In genomic region chr12:121334513-121335343, GRCh38 we compare ENCODE assay signal across 9 cellular contexts. TPM values are rescaled to one million over a fixed set of nuclear protein-coding genes. Genes with fewer than 3 reads are reported as not detected.
DNase-seq lines count a peak whose midpoint lies in the region; ATAC-seq, FAIRE-seq and TF ChIP-seq lines count a peak whose summit lies in the region.
"Had no signal": no experiment of that assay in that cellular context is flagged by ENCODE, and none has a peak within 500 bp of the region (broad histone marks: within the 10 kb centered on the region; RNA-seq: fewer than 3 reads in every experiment).

No MANE protein-coding gene starts in this region.

- no peak overlapping the region for H3K4me2 ChIP-seq in DND-41 (ENCODE audit: insufficient read depth, low read length)
- no peak overlapping the region for H3K4me2 ChIP-seq in GM12878 (ENCODE audit: control insufficient read depth, insufficient read depth)

- BruUV-seq in GM12878 (replicated peaks; lab: Mats Ljungman, UMichigan), result no TSS peak

- H3K9me3 ChIP-seq in DND-41 (ENCODE audit: insufficient read depth, low read length, severe bottlenecking), result no peaks in the 10 kb centered on the region
- H3K9me3 ChIP-seq in GM12878 (replicated peaks; ENCODE audit: control insufficient read depth, insufficient read depth, low read length), result no peaks in the 10 kb centered on the region

- H3K27me3 ChIP-seq in DND-41 (ENCODE audit: insufficient read depth, low read length, poor library complexity) (no peaks in the 10 kb centered on the region), GM12878 (replicated peaks in 1 of 2; ENCODE audit: control insufficient read depth in 2 of 2, insufficient read depth in 2 of 2, low read length in 1 of 2) (no peaks in the 10 kb centered on the region)

- H3K27me3 Mint-ChIP-seq in stimulated activated memory B cell treated with anti-CD40 and anti-IgM and Interleukin-4, amounts not matched to agents 10 μg/mL and 1 μg/mL and 100 μg/mL, for 72 hours, result no peaks in the 10 kb centered on the region
- H3K27me3 Mint-ChIP-seq: activated naive CD4-positive, alpha-beta T cell treated with anti-CD3 and anti-CD28 coated beads, Interleukin-2, amount 50 U/mL, for 24 hours had no signal

- no peaks in the 10 kb centered on the region for H3K79me2 ChIP-seq in DND-41 (ENCODE audit: insufficient read depth, low read length)
- no peaks in the 10 kb centered on the region for H3K79me2 ChIP-seq in GM12878 (ENCODE audit: control insufficient read depth, insufficient read depth, low read length)

- peak; percentile 19 for DNase-seq in DND-41
- DNase-seq in HPDE6-E6E7 (ENCODE audit: extremely low spot score), result peak; percentile 40
- DNase-seq in NCI-H774 (lab: John Stamatoyannopoulos, UW), result peak; percentile 66
- DNase-seq in GM12878 (ENCODE audit: low read depth, low spot score), result peak; percentile 26
- DNase-seq in iPS-NIHi7 (ENCODE audit: extremely low spot score), result peak; percentile 73

- H3K4me3 Mint-ChIP-seq in stimulated activated memory B cell treated with anti-CD40 and anti-IgM and Interleukin-4, amounts not matched to agents 10 μg/mL and 1 μg/mL and 100 μg/mL, for 72 hours, result no peak overlapping the region
- H3K4me3 Mint-ChIP-seq: activated naive CD4-positive, alpha-beta T cell treated with anti-CD3 and anti-CD28 coated beads, Interleukin-2, amount 50 U/mL, for 24 hours had no signal

- H3K36me3 ChIP-seq in DND-41 (ENCODE audit: insufficient read depth, low read length) (peaks cover 90% of the 10 kb centered on the region), GM12878 (ENCODE audit: control insufficient read depth in 2 of 2, insufficient read depth in 2 of 2, low read length in 1 of 2) (peaks cover 11 to 28% of the 10 kb centered on the region in 2 experiments)

- in situ Hi-C loops in GM12878 (cut with MboI), result loop anchor here (25.0 kb wide), 1 partner anchor 103 kb away; no protein-coding TSS in a partner anchor

- RAD21 ChIA-PET in GM12878 (lab: Charles Lee; ENCODE audit: unreplicated experiment), result interaction anchor here (0.7 to 2.7 kb wide), 6 partner anchors 10 to 352 kb away, joined by 3 to 21 read pairs (median 6); partner anchors contain the start of gene RNF34

- POLR2A ChIA-PET in GM12878 (lab: Charles Lee), result interaction anchor here (1.0 to 1.4 kb wide), 2 partner anchors 65 to 66 kb away, joined by 3 read pairs; no protein-coding TSS in a partner anchor

- H3K9ac ChIP-seq in DND-41 (ENCODE audit: low read depth, low read length) (no peak overlapping the region), GM12878 (ENCODE audit: control insufficient read depth, insufficient read depth, low read length) (no peak overlapping the region)

- CTCF ChIA-PET in GM12878 (lab: Yijun Ruan, JAX), result interaction anchor here (0.6 to 6.6 kb wide), 37 partner anchors 11 to 435 kb away, joined by 3 to 90 read pairs (median 6); partner anchors contain the start of genes ANAPC5 and RNF34

- H2AFZ ChIP-seq in DND-41 (ENCODE audit: low read depth, low read length), result no peak overlapping the region
- H2AFZ ChIP-seq in GM12878 (ENCODE audit: control insufficient read depth, low read depth, low read length), result no peak overlapping the region

- FAIRE-seq in GM12878 (lab: Jason Lieb, UNC), result peak; percentile 96

- no peak for TF ChIP-seq EP300 in GM12878 (IDR thresholded peaks at IDR 0.05; ENCODE audit: borderline replicate concordance in 1 of 2, control insufficient read depth in 1 of 2, low read depth in 2 of 2, low read length in 2 of 2)

- peak; percentile 75 for TF ChIP-seq RAD21 in GM12878 (IDR thresholded peaks at IDR 0.05; ENCODE audit: insufficient read depth, low read depth, low read length)

- H3K27ac ChIP-seq in DND-41 (ENCODE audit: low read length) (no peak overlapping the region), GM12878 (ENCODE audit: control insufficient read depth, insufficient read depth) (no peak overlapping the region)

- TF ChIP-seq POLR2A in GM12878 (IDR thresholded peaks at IDR 0.05; ENCODE audit: low read depth, low read length), result no peak

- no peak overlapping the region for H3K27ac Mint-ChIP-seq in stimulated activated memory B cell treated with anti-CD40 and anti-IgM and Interleukin-4, amounts not matched to agents 10 μg/mL and 1 μg/mL and 100 μg/mL, for 72 hours
- H3K27ac Mint-ChIP-seq: activated naive CD4-positive, alpha-beta T cell treated with anti-CD3 and anti-CD28 coated beads, Interleukin-2, amount 50 U/mL, for 24 hours had no signal

- H4K20me1 ChIP-seq in DND-41 (ENCODE audit: insufficient read depth, low read length) (no peaks in the 10 kb centered on the region), GM12878 (ENCODE audit: control insufficient read depth, insufficient read depth) (no peaks in the 10 kb centered on the region)

- TF ChIP-seq CTCF in DND-41 (IDR thresholded peaks at IDR 0.05; ENCODE audit: borderline replicate concordance, extremely low read depth, low read length, poor library complexity, severe bottlenecking), result peak; percentile 91
- TF ChIP-seq CTCF in GM12878 (IDR thresholded peaks at IDR 0.05 in 2 of 3, conservative IDR thresholded peaks at IDR 0.05 in 1 of 3; ENCODE audit: control insufficient read depth in 2 of 3, extremely low read depth in 1 of 3, insufficient read depth in 1 of 3, low read depth in 3 of 3, low read length in 3 of 3), result peak; percentile 76 to 82 (median 82)

- no peaks in the 10 kb centered on the region for H3K9me3 Mint-ChIP-seq in stimulated activated memory B cell treated with anti-CD40 and anti-IgM and Interleukin-4, amounts not matched to agents 10 μg/mL and 1 μg/mL and 100 μg/mL, for 72 hours
- H3K9me3 Mint-ChIP-seq: activated naive CD4-positive, alpha-beta T cell treated with anti-CD3 and anti-CD28 coated beads, Interleukin-2, amount 50 U/mL, for 24 hours had no signal

- H3K4me1 ChIP-seq in DND-41 (ENCODE audit: insufficient read depth, low read length), result no peaks in the 10 kb centered on the region
- no peaks in the 10 kb centered on the region for H3K4me1 ChIP-seq in GM12878 (ENCODE audit: control insufficient read depth, insufficient read depth, low read length)

- intact Hi-C loops in GM12878 (cut with micrococcal nuclease; ENCODE audit: unreplicated experiment), result loop anchor here (1.0 to 5.0 kb wide), 3 partner anchors 68 to 348 kb away; partner anchors contain the start of gene RNF34

- SMC1A ChIA-PET in GM12878 (lab: Charles Lee; ENCODE audit: uncharacterized antibody, unreplicated experiment), result interaction anchor here (0.5 to 5.2 kb wide), 17 partner anchors 11 to 334 kb away, joined by 3 to 31 read pairs (median 4); no protein-coding TSS in a partner anchor

- ATAC-seq in DND-41 (ENCODE audit: insufficient read depth, low read depth) (peak; percentile 93), GM12878 (peak; percentile 95), HG03045 (IDR thresholded peaks at IDR 0.05; ENCODE audit: unreplicated experiment) (no peak), HG03135 (IDR thresholded peaks at IDR 0.05; ENCODE audit: unreplicated experiment) (no peak)
- peak; percentile 61 for ATAC-seq in stimulated activated memory B cell treated with anti-CD40 and anti-IgM and Interleukin-4, amounts not matched to agents 10 μg/mL and 1 μg/mL and 100 μg/mL, for 72 hours

- no peak overlapping the region for H3K4me3 ChIP-seq in DND-41 (ENCODE audit: low read depth in 1 of 2, low read length in 2 of 2)
- no peak overlapping the region for H3K4me3 ChIP-seq in GM12878

- WGBS in GM12878 (ENCODE audit: insufficient coverage, insufficient replicate concordance, low lambda C conversion rate, missing lambda C conversion rate), result 63% methylated on average over 8 of the region's 8 CpGs

- H3K4me1 Mint-ChIP-seq in stimulated activated memory B cell treated with anti-CD40 and anti-IgM and Interleukin-4, amounts not matched to agents 10 μg/mL and 1 μg/mL and 100 μg/mL, for 72 hours, result no peaks in the 10 kb centered on the region

- peaks cover 35% of the 10 kb centered on the region for H3K36me3 Mint-ChIP-seq in stimulated activated memory B cell treated with anti-CD40 and anti-IgM and Interleukin-4, amounts not matched to agents 10 μg/mL and 1 μg/mL and 100 μg/mL, for 72 hours

TF ChIP-seq in GM12878, 131 proteins besides CTCF, POLR2A, EP300 and RAD21 (continues in another document):
- no peak for TF ChIP-seq CEBPB (IDR thresholded peaks at IDR 0.05; ENCODE audit: borderline replicate concordance in 1 of 2, low read depth in 2 of 2, low read length in 2 of 2)

RNA-seq across cellular contexts. Expression of gene ANAPC5, which starts 17.5 kb away (rescaled TPM):
- total RNA-seq in GM12878 (2013; cell fraction: nucleolus; rRNA removed), result 563 and 606 TPM in 2 replicates
- total RNA-seq in GM12878 (2014; rRNA removed) (166 and 180 TPM in 2 replicates), GM12878 (2014; rRNA removed; fragmentation: Illumina TruSeq; extraction: Trizol) (139 and 144 TPM in 2 replicates), GM12878 (2021) (114 and 132 TPM in 2 replicates)
- 94.2 TPM for polyA plus RNA-seq in GM12878 (2011; ENCODE audit: low read depth)
- polyA plus RNA-seq in GM12878 (2011; rRNA removed) (205 and 226 TPM in 2 replicates), GM12878 (2014; fragmentation: Illumina TruSeq; extraction: Trizol) (167 and 199 TPM in 2 replicates), GM12878 (2014; fragmentation: Nextera tagmentation; extraction: Ambion mirVana) (100 to 1,000 TPM; 102 to 142 TPM), GM12878 (2014; rRNA removed) (165 TPM in 2 replicates), GM12878 (2016; fragmentation: Nextera tagmentation; extraction: Ambion mirVana) (100 to 1,000 TPM; 219 to 227 TPM)
- 179 and 212 TPM in 2 replicates for polyA plus RNA-seq in GM12878 (2011; cell fraction: cytosol; rRNA removed)
- 418 and 443 TPM in 2 replicates for polyA plus RNA-seq in GM12878 (2011; cell fraction: nucleus; rRNA removed)
- polyA plus RNA-seq in GM12878 (2012), result 77.8 and 90.8 TPM in 2 replicates
- 190 and 219 TPM in 2 replicates for polyA minus RNA-seq in GM12878 (2011; rRNA and poly(A)+ RNA removed)
- 56.1 and 67.0 TPM in 2 replicates for polyA minus RNA-seq in GM12878 (2011; cell fraction: cytosol; rRNA and poly(A)+ RNA removed)
- polyA minus RNA-seq in GM12878 (2011; cell fraction: nucleus; rRNA and poly(A)+ RNA removed), result 119 and 191 TPM in 2 replicates

RNA-seq across cellular contexts. Expression of gene CAMKK2, which starts 38.2 kb away (rescaled TPM):
- total RNA-seq in GM12878 (2013; cell fraction: nucleolus; rRNA removed), result 45.5 and 50.6 TPM in 2 replicates
- total RNA-seq in GM12878 (2014; rRNA removed), result 25.0 and 28.5 TPM in 2 replicates
- total RNA-seq in GM12878 (2014; rRNA removed; fragmentation: Illumina TruSeq; extraction: Trizol), result 17.1 and 17.7 TPM in 2 replicates
- total RNA-seq in GM12878 (2021), result 37.7 and 38.3 TPM in 2 replicates
- polyA plus RNA-seq in GM12878 (2011; ENCODE audit: low read depth), result 11.2 TPM
- 34.8 and 40.6 TPM in 2 replicates for polyA plus RNA-seq in GM12878 (2011; rRNA removed)
- polyA plus RNA-seq in GM12878 (2011; cell fraction: cytosol; rRNA removed), result 48.6 and 50.5 TPM in 2 replicates
- polyA plus RNA-seq in GM12878 (2011; cell fraction: nucleus; rRNA removed), result 76.2 and 79.0 TPM in 2 replicates
- 17.3 and 19.6 TPM in 2 replicates for polyA plus RNA-seq in GM12878 (2012)
- polyA plus RNA-seq in GM12878 (2014; fragmentation: Illumina TruSeq; extraction: Trizol), result 26.5 and 28.8 TPM in 2 replicates
- polyA plus RNA-seq in GM12878 (2014; fragmentation: Nextera tagmentation; extraction: Ambion mirVana), result 1 to 10 TPM; 5.2 to 5.3 TPM
- polyA plus RNA-seq in GM12878 (2014; rRNA removed), result 33.0 and 35.3 TPM in 2 replicates
- 10 to 100 TPM; 23.7 to 24.8 TPM for polyA plus RNA-seq in GM12878 (2016; fragmentation: Nextera tagmentation; extraction: Ambion mirVana)
- 46.7 and 58.2 TPM in 2 replicates for polyA minus RNA-seq in GM12878 (2011; rRNA and poly(A)+ RNA removed)
- 18.5 and 23.1 TPM in 2 replicates for polyA minus RNA-seq in GM12878 (2011; cell fraction: cytosol; rRNA and poly(A)+ RNA removed)
- polyA minus RNA-seq in GM12878 (2011; cell fraction: nucleus; rRNA and poly(A)+ RNA removed), result 29.7 and 44.9 TPM in 2 replicates

Comparison
In these comparisons a context has a peak if more than half of its experiments do, and no peak if none do; other contexts are left out.
1. ATAC-seq: peak in DND-41 (single experiment), GM12878 (single experiment) and stimulated activated memory B cell treated with anti-CD40 and anti-IgM and Interleukin-4, amounts not matched to agents 10 μg/mL and 1 μg/mL and 100 μg/mL, for 72 hours (single experiment); none in HG03045 (single experiment) and HG03135 (single experiment).
2. DNase-seq: peak in every context shown above with its lines; median percentile 73 in iPS-NIHi7; 66 in NCI-H774; 40 in HPDE6-E6E7; 26 in GM12878; 19 in DND-41.